In genomic region chr2:37993135-37993534, GRCh38 we compare ENCODE assay signal across 14 cellular contexts.
DNase-seq lines count a peak whose midpoint lies in the region; ATAC-seq and TF ChIP-seq lines count a peak whose summit lies in the region.
"Had no signal": no experiment of that assay in that cellular context is flagged by ENCODE, and none has a peak within 500 bp of the region (broad histone marks: within the 10 kb centered on the region; RNA-seq: fewer than 3 reads in every experiment).

No MANE protein-coding gene starts in this region.

- H3K36me3 ChIP-seq in GM23248 (ENCODE audit: low read depth), result no peaks in the 10 kb centered on the region

- in situ Hi-C loops in GM23248 (cut with MboI), result no loop called here

- no peak for DNase-seq in Calu3
- DNase-seq in NB4 (ENCODE audit: low read depth), result peak; percentile 19
- no peak for DNase-seq in epithelial cell of proximal tubule (ENCODE audit: low read depth)
- no peak for DNase-seq in neural crest cell (ENCODE audit: low read depth, low spot score)
- no peak for DNase-seq in Right ventricle myocardium inferior (ENCODE audit: missing footprints)
- DNase-seq in GM23248, result no peak
- no peak for DNase-seq in coronary artery (ENCODE audit: low spot score)
- DNase-seq: activated CD8-positive, alpha-beta memory T cell treated with anti-CD3 and anti-CD28 coated beads for 24 hours; activated effector memory CD4-positive, alpha-beta T cell treated with Interleukin-2 at 50 U/mL for 16 hours; anterior cingulate cortex; effector CD4-positive, alpha-beta T cell; left colon; NCI-H2171 treated with DMSO at 0.1 percent for 48 hours had no signal

- ATAC-seq in Right ventricle myocardium inferior, result no peak
- no peak for ATAC-seq in GM19463 (IDR thresholded peaks at IDR 0.05; ENCODE audit: unreplicated experiment)
- ATAC-seq: left colon had no signal

- H3K4me3 ChIP-seq in NB4 (ENCODE audit: low read depth, low read length) (no peak overlapping the region), epithelial cell of proximal tubule (ENCODE audit: low read depth, low read length) (no peak overlapping the region), GM23248 (no peak overlapping the region), coronary artery (no peak overlapping the region)

- no peak for TF ChIP-seq CTCF in Calu3 (IDR thresholded peaks at IDR 0.05; ENCODE audit: unreplicated experiment)
- TF ChIP-seq CTCF in NB4 (IDR thresholded peaks at IDR 0.05; ENCODE audit: low read depth, low read length), result no peak
- peak; percentile 35 for TF ChIP-seq CTCF in epithelial cell of proximal tubule (conservative IDR thresholded peaks at IDR 0.05; ENCODE audit: low read depth, low read length)
- peak; percentile 43 for TF ChIP-seq CTCF in neural crest cell (conservative IDR thresholded peaks at IDR 0.05)
- TF ChIP-seq CTCF in coronary artery (IDR thresholded peaks at IDR 0.05), result no peak

- TF ChIP-seq POLR2A in NB4 (IDR thresholded peaks at IDR 0.05; ENCODE audit: extremely low read depth, insufficient read length), result no peak

- no peaks in the 10 kb centered on the region for H3F3A ChIP-seq in GM23248 (ENCODE audit: insufficient read depth)

- H3K79me2 ChIP-seq in GM23248 (ENCODE audit: insufficient read depth), result no peaks in the 10 kb centered on the region

- intact Hi-C loops in Calu3 (cut with micrococcal nuclease; ENCODE audit: unreplicated experiment) (loop anchor here (2.0 to 5.0 kb wide), 3 partner anchors 44 to 122 kb away; no protein-coding TSS in a partner anchor), Right ventricle myocardium inferior (cut with DNase I) (no loop called here)

- no peaks in the 10 kb centered on the region for H3K9me3 ChIP-seq in GM23248 (ENCODE audit: low read depth)

- H3K27me3 Mint-ChIP-seq in Calu3 (ENCODE audit: unreplicated experiment), result no peaks in the 10 kb centered on the region
- no peaks in the 10 kb centered on the region for H3K27me3 Mint-ChIP-seq in neural crest cell (ENCODE audit: low read depth)

- no peaks in the 10 kb centered on the region for H3K4me1 ChIP-seq in GM23248 (ENCODE audit: insufficient read depth)

- no peak overlapping the region for H3K27ac ChIP-seq in GM23248
- H3K27ac ChIP-seq in coronary artery, result no peak overlapping the region

- no peaks in the 10 kb centered on the region for H4K20me1 ChIP-seq in GM23248 (ENCODE audit: insufficient read depth)

- H2AFZ ChIP-seq in GM23248, result no peak overlapping the region

- no peaks in the 10 kb centered on the region for H3K36me3 Mint-ChIP-seq in Calu3 (ENCODE audit: insufficient read depth, unreplicated experiment)
- H3K36me3 Mint-ChIP-seq in neural crest cell (ENCODE audit: low read depth), result peaks cover 2% of the 10 kb centered on the region

- H3K27ac Mint-ChIP-seq in Calu3 (ENCODE audit: unreplicated experiment) (peak overlapping the region; percentile 80), neural crest cell (ENCODE audit: unreplicated experiment) (no peak overlapping the region)

- H3K4me3 Mint-ChIP-seq in Calu3 (ENCODE audit: low read depth, unreplicated experiment) (peak overlapping the region; percentile 39), neural crest cell (no peak overlapping the region)

- 97 to 98% methylated on average over 3 of the region's 3 CpGs for WGBS in GM23248 (ENCODE audit: low coverage in 1 of 2, low lambda C conversion rate in 2 of 2, missing lambda C conversion rate in 2 of 2), 2 experiments

- no peaks in the 10 kb centered on the region for H3K27me3 ChIP-seq in GM23248 (replicated peaks; ENCODE audit: insufficient read depth)

- no peak overlapping the region for H3K9ac ChIP-seq in GM23248

- no peak overlapping the region for H3K4me2 ChIP-seq in GM23248 (ENCODE audit: unreplicated experiment)

- peaks cover 36% of the 10 kb centered on the region for H3K4me1 Mint-ChIP-seq in Calu3 (ENCODE audit: low read depth, unreplicated experiment)
- H3K4me1 Mint-ChIP-seq in neural crest cell, result no peaks in the 10 kb centered on the region

- no peaks in the 10 kb centered on the region for H3K9me2 ChIP-seq in GM23248 (ENCODE audit: insufficient read depth)

- BruUV-seq in Calu3 (replicated peaks; lab: Mats Ljungman, UMichigan), result TSS peak; percentile 88

- no peaks in the 10 kb centered on the region for H3K9me3 Mint-ChIP-seq in Calu3 (ENCODE audit: low read depth, unreplicated experiment)
- no peaks in the 10 kb centered on the region for H3K9me3 Mint-ChIP-seq in neural crest cell

- CTCF ChIA-PET in Calu3 (lab: Charles Lee), result interaction anchor here (0.7 to 2.6 kb wide), 11 partner anchors 11 to 281 kb away, joined by 3 to 31 read pairs (median 5); partner anchors contain the start of gene CYP1B1

Comparison
In these comparisons a context has a peak if more than half of its experiments do, and no peak if none do; other contexts are left out.
1. CTCF ChIP-seq: peak in epithelial cell of proximal tubule (single experiment) and neural crest cell (single experiment); none in Calu3 (single experiment), NB4 (single experiment) and coronary artery (single experiment).